Comparison of ENCODE assay signal across 1 cellular context in genomic region chr2:219029829-219030165, GRCh38.
TF ChIP-seq lines count a peak whose summit lies in the region.

No MANE protein-coding gene starts in this region.

TF ChIP-seq in HepG2, 621 proteins besides CTCF, POLR2A, EP300 and RAD21 (continued from another document and continues in another):
- TF ChIP-seq, protein P1, sequence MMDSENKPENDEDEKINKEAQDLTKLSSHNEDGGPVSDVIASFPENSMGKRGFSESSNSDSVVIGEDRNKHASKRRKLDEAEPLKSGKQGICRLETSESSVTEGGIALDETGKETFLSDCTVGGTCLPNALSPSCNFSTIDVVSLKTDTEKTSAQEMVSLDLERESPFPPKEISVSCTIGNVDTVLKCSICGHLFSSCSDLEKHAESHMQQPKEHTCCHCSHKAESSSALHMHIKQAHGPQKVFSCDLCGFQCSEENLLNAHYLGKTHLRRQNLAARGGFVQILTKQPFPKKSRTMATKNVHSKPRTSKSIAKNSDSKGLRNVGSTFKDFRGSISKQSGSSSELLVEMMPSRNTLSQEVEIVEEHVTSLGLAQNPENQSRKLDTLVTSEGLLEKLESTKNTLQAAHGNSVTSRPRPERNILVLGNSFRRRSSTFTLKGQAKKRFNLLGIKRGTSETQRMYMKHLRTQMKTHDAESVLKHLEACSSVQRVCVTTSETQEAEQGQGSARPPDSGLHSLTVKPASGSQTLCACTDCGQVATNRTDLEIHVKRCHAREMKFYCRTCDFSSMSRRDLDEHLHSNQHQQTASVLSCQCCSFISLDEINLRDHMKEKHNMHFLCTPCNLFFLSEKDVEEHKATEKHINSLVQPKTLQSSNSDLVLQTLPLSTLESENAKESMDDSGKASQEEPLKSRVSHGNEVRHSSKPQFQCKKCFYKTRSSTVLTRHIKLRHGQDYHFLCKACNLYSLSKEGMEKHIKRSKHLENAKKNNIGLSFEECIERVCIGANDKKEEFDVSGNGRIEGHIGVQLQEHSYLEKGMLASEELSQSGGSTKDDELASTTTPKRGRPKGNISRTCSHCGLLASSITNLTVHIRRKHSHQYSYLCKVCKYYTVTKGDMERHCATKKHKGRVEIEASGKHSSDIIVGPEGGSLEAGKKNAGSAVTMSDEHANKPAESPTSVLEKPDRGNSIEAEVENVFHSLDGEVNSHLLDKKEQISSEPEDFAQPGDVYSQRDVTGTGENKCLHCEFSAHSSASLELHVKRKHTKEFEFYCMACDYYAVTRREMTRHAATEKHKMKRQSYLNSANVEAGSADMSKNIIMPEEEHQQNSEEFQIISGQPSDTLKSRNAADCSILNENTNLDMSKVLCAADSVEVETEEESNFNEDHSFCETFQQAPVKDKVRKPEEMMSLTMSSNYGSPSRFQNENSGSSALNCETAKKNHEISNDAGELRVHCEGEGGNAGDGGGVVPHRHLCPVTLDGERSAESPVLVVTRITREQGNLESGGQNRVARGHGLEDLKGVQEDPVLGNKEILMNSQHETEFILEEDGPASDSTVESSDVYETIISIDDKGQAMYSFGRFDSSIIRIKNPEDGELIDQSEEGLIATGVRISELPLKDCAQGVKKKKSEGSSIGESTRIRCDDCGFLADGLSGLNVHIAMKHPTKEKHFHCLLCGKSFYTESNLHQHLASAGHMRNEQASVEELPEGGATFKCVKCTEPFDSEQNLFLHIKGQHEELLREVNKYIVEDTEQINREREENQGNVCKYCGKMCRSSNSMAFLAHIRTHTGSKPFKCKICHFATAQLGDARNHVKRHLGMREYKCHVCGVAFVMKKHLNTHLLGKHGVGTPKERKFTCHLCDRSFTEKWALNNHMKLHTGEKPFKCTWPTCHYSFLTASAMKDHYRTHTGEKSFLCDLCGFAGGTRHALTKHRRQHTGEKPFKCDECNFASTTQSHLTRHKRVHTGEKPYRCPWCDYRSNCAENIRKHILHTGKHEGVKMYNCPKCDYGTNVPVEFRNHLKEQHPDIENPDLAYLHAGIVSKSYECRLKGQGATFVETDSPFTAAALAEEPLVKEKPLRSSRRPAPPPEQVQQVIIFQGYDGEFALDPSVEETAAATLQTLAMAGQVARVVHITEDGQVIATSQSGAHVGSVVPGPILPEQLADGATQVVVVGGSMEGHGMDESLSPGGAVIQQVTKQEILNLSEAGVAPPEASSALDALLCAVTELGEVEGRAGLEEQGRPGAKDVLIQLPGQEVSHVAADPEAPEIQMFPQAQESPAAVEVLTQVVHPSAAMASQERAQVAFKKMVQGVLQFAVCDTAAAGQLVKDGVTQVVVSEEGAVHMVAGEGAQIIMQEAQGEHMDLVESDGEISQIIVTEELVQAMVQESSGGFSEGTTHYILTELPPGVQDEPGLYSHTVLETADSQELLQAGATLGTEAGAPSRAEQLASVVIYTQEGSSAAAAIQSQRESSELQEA (CRISPR knock-in tag; IDR thresholded peaks at IDR 0.05; ENCODE audit: not compliant biosample characterization): peak; percentile 58
- TF ChIP-seq HMGXB3 (CRISPR knock-in tag; IDR thresholded peaks at IDR 0.05; ENCODE audit: borderline replicate concordance): no peak
- no peak for TF ChIP-seq ZNF281 (CRISPR knock-in tag; IDR thresholded peaks at IDR 0.05; ENCODE audit: borderline replicate concordance)
- no peak for TF ChIP-seq SP1 (IDR thresholded peaks at IDR 0.05)
- TF ChIP-seq SP1 (CRISPR knock-in tag; IDR thresholded peaks at IDR 0.05): peak; percentile 81
- TF ChIP-seq ZSCAN22 (CRISPR knock-in tag; IDR thresholded peaks at IDR 0.05): no peak
- TF ChIP-seq, protein P2, sequence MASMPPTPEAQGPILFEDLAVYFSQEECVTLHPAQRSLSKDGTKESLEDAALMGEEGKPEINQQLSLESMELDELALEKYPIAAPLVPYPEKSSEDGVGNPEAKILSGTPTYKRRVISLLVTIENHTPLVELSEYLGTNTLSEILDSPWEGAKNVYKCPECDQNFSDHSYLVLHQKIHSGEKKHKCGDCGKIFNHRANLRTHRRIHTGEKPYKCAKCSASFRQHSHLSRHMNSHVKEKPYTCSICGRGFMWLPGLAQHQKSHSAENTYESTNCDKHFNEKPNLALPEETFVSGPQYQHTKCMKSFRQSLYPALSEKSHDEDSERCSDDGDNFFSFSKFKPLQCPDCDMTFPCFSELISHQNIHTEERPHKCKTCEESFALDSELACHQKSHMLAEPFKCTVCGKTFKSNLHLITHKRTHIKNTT (CRISPR knock-in tag; IDR thresholded peaks at IDR 0.05): no peak
- 0 out of 4 replicates have a peak, but pooled peaks of 1 of the 2 experiments have one; percentile 37 for TF ChIP-seq KLF16 (CRISPR knock-in tag; IDR thresholded peaks at IDR 0.05)
- TF ChIP-seq YY1 (IDR thresholded peaks at IDR 0.05; ENCODE audit: insufficient read depth, insufficient replicate concordance, low read depth, low read length): peak; percentile 41
- TF ChIP-seq ZNF343 (CRISPR knock-in tag; IDR thresholded peaks at IDR 0.05): 0 out of 2 replicates have a peak, but pooled peaks have one; percentile 40
- no peak for TF ChIP-seq ZSCAN31 (CRISPR knock-in tag; IDR thresholded peaks at IDR 0.05; ENCODE audit: low read depth)
- 0 out of 2 replicates have a peak, but pooled peaks have one; percentile 54 for TF ChIP-seq PAX8 (CRISPR knock-in tag; IDR thresholded peaks at IDR 0.05; ENCODE audit: borderline replicate concordance)
- TF ChIP-seq, protein P3, sequence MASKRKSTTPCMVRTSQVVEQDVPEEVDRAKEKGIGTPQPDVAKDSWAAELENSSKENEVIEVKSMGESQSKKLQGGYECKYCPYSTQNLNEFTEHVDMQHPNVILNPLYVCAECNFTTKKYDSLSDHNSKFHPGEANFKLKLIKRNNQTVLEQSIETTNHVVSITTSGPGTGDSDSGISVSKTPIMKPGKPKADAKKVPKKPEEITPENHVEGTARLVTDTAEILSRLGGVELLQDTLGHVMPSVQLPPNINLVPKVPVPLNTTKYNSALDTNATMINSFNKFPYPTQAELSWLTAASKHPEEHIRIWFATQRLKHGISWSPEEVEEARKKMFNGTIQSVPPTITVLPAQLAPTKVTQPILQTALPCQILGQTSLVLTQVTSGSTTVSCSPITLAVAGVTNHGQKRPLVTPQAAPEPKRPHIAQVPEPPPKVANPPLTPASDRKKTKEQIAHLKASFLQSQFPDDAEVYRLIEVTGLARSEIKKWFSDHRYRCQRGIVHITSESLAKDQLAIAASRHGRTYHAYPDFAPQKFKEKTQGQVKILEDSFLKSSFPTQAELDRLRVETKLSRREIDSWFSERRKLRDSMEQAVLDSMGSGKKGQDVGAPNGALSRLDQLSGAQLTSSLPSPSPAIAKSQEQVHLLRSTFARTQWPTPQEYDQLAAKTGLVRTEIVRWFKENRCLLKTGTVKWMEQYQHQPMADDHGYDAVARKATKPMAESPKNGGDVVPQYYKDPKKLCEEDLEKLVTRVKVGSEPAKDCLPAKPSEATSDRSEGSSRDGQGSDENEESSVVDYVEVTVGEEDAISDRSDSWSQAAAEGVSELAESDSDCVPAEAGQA (IDR thresholded peaks at IDR 0.05; ENCODE audit: low read depth): no peak
- TF ChIP-seq, protein P3 (CRISPR knock-in tag; IDR thresholded peaks at IDR 0.05; ENCODE audit: borderline replicate concordance): no peak
- no peak for TF ChIP-seq ZSCAN9 (CRISPR knock-in tag; IDR thresholded peaks at IDR 0.05; ENCODE audit: borderline replicate concordance)
- TF ChIP-seq ZNF12 (CRISPR knock-in tag; IDR thresholded peaks at IDR 0.05): no peak
- peak; percentile 92 for TF ChIP-seq XRCC5 (optimal IDR thresholded peaks at IDR 0.05; ENCODE audit: low read length)
- TF ChIP-seq CBX5 (CRISPR knock-in tag; IDR thresholded peaks at IDR 0.05; ENCODE audit: borderline replicate concordance): no peak
- TF ChIP-seq, protein P4, sequence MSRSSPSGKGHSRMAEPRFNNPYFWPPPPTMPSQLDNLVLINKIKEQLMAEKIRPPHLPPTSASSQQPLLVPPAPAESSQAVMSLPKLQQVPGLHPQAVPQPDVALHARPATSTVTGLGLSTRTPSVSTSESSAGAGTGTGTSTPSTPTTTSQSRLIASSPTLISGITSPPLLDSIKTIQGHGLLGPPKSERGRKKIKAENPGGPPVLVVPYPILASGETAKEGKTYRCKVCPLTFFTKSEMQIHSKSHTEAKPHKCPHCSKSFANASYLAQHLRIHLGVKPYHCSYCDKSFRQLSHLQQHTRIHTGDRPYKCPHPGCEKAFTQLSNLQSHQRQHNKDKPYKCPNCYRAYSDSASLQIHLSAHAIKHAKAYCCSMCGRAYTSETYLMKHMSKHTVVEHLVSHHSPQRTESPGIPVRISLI (CRISPR knock-in tag; IDR thresholded peaks at IDR 0.05; ENCODE audit: borderline replicate concordance): no peak
- peak; percentile 24; the same call in 1 of the 2 replicates for TF ChIP-seq MTA1 (CRISPR knock-in tag; IDR thresholded peaks at IDR 0.05; ENCODE audit: borderline replicate concordance)
- TF ChIP-seq ZFP91 (CRISPR knock-in tag; IDR thresholded peaks at IDR 0.05; ENCODE audit: borderline replicate concordance): 0 out of 2 replicates have a peak, but pooled peaks have one; percentile 58
- TF ChIP-seq KMT2B (CRISPR knock-in tag; IDR thresholded peaks at IDR 0.05): no peak
- peak; percentile 43; the same call in 1 of the 2 replicates for TF ChIP-seq ZKSCAN5 (CRISPR knock-in tag; IDR thresholded peaks at IDR 0.05)
- 0 out of 2 replicates have a peak, but pooled peaks have one; percentile 37 for TF ChIP-seq ZSCAN29 (CRISPR knock-in tag; conservative IDR thresholded peaks at IDR 0.05)
- TF ChIP-seq ERF (CRISPR knock-in tag; IDR thresholded peaks at IDR 0.05): peak; percentile 70; the same call in 1 of the 2 replicates
- TF ChIP-seq, protein P5, sequence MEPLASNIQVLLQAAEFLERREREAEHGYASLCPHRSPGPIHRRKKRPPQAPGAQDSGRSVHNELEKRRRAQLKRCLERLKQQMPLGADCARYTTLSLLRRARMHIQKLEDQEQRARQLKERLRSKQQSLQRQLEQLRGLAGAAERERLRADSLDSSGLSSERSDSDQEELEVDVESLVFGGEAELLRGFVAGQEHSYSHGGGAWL (CRISPR knock-in tag; IDR thresholded peaks at IDR 0.05): 0 out of 2 replicates have a peak, but pooled peaks have one; percentile 23
